8 cellular contexts compared by ENCODE assay signal in genomic region chr17:41678411-41678906, GRCh38. TPM values are rescaled to one million over a fixed set of nuclear protein-coding genes. Genes with fewer than 3 reads are reported as not detected.
DNase-seq lines count a peak whose midpoint lies in the region; ATAC-seq and TF ChIP-seq lines count a peak whose summit lies in the region.

No MANE protein-coding gene starts in this region.

- peak overlapping the region; percentile 74 for H3K27ac ChIP-seq in thymus (ENCODE audit: low read depth)

- 96% methylated on average over 2 of the region's 2 CpGs for WGBS in thymus

- DNase-seq in GM12864 (ENCODE audit: low read depth) (no peak), UCSD-AML1 (lab: John Stamatoyannopoulos, UW; ENCODE audit: unreplicated experiment) (peak; percentile 75), left ventricle myocardium superior (no peak), GM03348 (ENCODE audit: low spot score) (no peak), midbrain (lab: John Stamatoyannopoulos, UW) (no peak), pons (ENCODE audit: low spot score) (no peak)

- no peaks in the 10 kb centered on the region for H3K36me3 ChIP-seq in thymus (ENCODE audit: control insufficient read depth, insufficient read depth)

- H3K4me3 ChIP-seq in GM12864 (ENCODE audit: low read depth, low read length) (peak overlapping the region; percentile 48), thymus (ENCODE audit: low read length) (peak overlapping the region; percentile 31)

- no peaks in the 10 kb centered on the region for H3K4me1 ChIP-seq in thymus (ENCODE audit: control insufficient read depth, insufficient read depth, low read length)

- no peaks in the 10 kb centered on the region for H3K27me3 ChIP-seq in thymus (ENCODE audit: control insufficient read depth, insufficient read depth)

- no peaks in the 10 kb centered on the region for H3K9me3 ChIP-seq in thymus (ENCODE audit: control insufficient read depth)

- ATAC-seq in HG02885 (IDR thresholded peaks at IDR 0.05; ENCODE audit: poor library complexity, unreplicated experiment) (peak; percentile 9), left ventricle myocardium superior (peak; percentile 14)

- intact Hi-C loops in left ventricle myocardium superior (cut with micrococcal nuclease): no loop called here

- no peak for TF ChIP-seq CTCF in GM12864 (IDR thresholded peaks at IDR 0.05; ENCODE audit: low read depth, low read length, missing control alignments)

RNA-seq across cellular contexts. Expression of gene EIF1, which starts 10.2 kb away (rescaled TPM):
- 1,209 TPM for total RNA-seq in left ventricle myocardium superior
- polyA plus RNA-seq in thymus: 1,051 TPM

RNA-seq across cellular contexts. Expression of gene GAST, which starts 33.7 kb away (rescaled TPM):
- not detected for total RNA-seq in left ventricle myocardium superior
- 77.6 TPM for polyA plus RNA-seq in thymus

RNA-seq across cellular contexts. Expression of gene KRT17, which starts 54.1 kb away (rescaled TPM):
- total RNA-seq in left ventricle myocardium superior: not detected
- 2,044 TPM for polyA plus RNA-seq in thymus

RNA-seq across cellular contexts. Expression of gene HAP1, which starts 56.0 kb away (rescaled TPM):
- total RNA-seq in left ventricle myocardium superior: not detected
- 4.0 TPM for polyA plus RNA-seq in thymus
